In the genomic region with DNA sequence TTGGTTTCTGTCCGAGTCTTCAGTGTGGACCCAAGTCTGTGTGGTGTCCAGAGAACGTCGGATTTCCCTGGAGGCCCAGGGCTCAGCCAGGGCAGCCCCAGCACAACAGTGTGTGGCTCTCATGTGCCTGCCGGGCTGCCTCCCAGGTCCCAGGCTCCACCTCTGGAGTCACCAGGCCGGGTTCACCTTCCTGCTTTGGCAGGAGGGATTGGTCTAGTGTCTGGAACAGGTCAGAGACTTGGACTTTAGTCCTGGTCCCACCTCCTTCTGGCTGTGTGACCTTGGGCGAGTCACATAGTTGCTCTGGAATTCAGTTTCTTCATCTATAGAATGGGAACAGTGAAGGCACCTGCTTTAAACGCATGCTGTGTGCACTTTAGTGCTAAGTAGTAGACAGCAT, we compare ENCODE assay signal across 1 cellular context.
TF ChIP-seq lines count a peak whose summit lies in the region.

No MANE protein-coding gene starts in this region.

TF ChIP-seq in HepG2, 621 proteins besides CTCF, POLR2A, EP300 and RAD21 (continues in another document):
- TF ChIP-seq TAF15 (IDR thresholded peaks at IDR 0.05; ENCODE audit: low read depth, low read length, poor library complexity, severe bottlenecking) (no peak), ESRRA (CRISPR knock-in tag; IDR thresholded peaks at IDR 0.05; ENCODE audit: low read depth) (peak; percentile 60; the same call in 1 of the 2 replicates), ZNF350 (CRISPR knock-in tag; IDR thresholded peaks at IDR 0.05; ENCODE audit: borderline replicate concordance, low read depth) (no peak), SIX1 (CRISPR knock-in tag; IDR thresholded peaks at IDR 0.05; ENCODE audit: borderline replicate concordance) (no peak), ZNF317 (CRISPR knock-in tag; IDR thresholded peaks at IDR 0.05) (no peak), RBFOX2 (IDR thresholded peaks at IDR 0.05; ENCODE audit: low read depth, low read length) (no peak), ZNF678 (CRISPR knock-in tag; IDR thresholded peaks at IDR 0.05) (no peak), ZNF629 (CRISPR knock-in tag; conservative IDR thresholded peaks at IDR 0.05) (peak; percentile 90), RCOR2 (CRISPR knock-in tag; IDR thresholded peaks at IDR 0.05) (0 out of 2 replicates have a peak, but pooled peaks have one; percentile 65), FOXJ3 (CRISPR knock-in tag; IDR thresholded peaks at IDR 0.05; ENCODE audit: borderline replicate concordance) (no peak), ZNF839 (CRISPR knock-in tag; IDR thresholded peaks at IDR 0.05; ENCODE audit: borderline replicate concordance) (no peak), ZNF615 (CRISPR knock-in tag; IDR thresholded peaks at IDR 0.05; ENCODE audit: borderline replicate concordance) (no peak), PAX8 (CRISPR knock-in tag; IDR thresholded peaks at IDR 0.05; ENCODE audit: borderline replicate concordance) (no peak), ZMYM3 (CRISPR knock-in tag; IDR thresholded peaks at IDR 0.05) (peak; percentile 60; the same call in 1 of the 2 replicates), TRIM24 (CRISPR knock-in tag; IDR thresholded peaks at IDR 0.05) (no peak), NONO (IDR thresholded peaks at IDR 0.05) (no peak), NONO (CRISPR knock-in tag; conservative IDR thresholded peaks at IDR 0.05) (no peak), TEAD3 (CRISPR knock-in tag; optimal IDR thresholded peaks at IDR 0.05; ENCODE audit: borderline replicate concordance) (no peak), HDAC1 (CRISPR knock-in tag; IDR thresholded peaks at IDR 0.05) (0 out of 2 replicates have a peak, but pooled peaks have one; percentile 15), DR1 (CRISPR knock-in tag; IDR thresholded peaks at IDR 0.05) (no peak), HNRNPK (IDR thresholded peaks at IDR 0.05; ENCODE audit: low read depth, low read length, poor library complexity, severe bottlenecking) (no peak), PHF21A (CRISPR knock-in tag; IDR thresholded peaks at IDR 0.05) (no peak), SMC3 (IDR thresholded peaks at IDR 0.05; ENCODE audit: low read length) (no peak), MYC (CRISPR knock-in tag; IDR thresholded peaks at IDR 0.05; ENCODE audit: borderline replicate concordance) (no peak), GFI1 (CRISPR knock-in tag; IDR thresholded peaks at IDR 0.05; ENCODE audit: borderline replicate concordance) (no peak), ZNF672 (CRISPR knock-in tag; IDR thresholded peaks at IDR 0.05) (no peak), ZMYM2 (CRISPR knock-in tag; IDR thresholded peaks at IDR 0.05) (0 out of 2 replicates have a peak, but pooled peaks have one; percentile 18), DMAP1 (CRISPR knock-in tag; IDR thresholded peaks at IDR 0.05) (no peak)
- TF ChIP-seq, protein P1, sequence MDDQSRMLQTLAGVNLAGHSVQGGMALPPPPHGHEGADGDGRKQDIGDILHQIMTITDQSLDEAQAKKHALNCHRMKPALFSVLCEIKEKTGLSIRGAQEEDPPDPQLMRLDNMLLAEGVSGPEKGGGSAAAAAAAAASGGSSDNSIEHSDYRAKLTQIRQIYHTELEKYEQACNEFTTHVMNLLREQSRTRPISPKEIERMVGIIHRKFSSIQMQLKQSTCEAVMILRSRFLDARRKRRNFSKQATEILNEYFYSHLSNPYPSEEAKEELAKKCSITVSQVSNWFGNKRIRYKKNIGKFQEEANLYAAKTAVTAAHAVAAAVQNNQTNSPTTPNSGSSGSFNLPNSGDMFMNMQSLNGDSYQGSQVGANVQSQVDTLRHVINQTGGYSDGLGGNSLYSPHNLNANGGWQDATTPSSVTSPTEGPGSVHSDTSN (CRISPR knock-in tag; IDR thresholded peaks at IDR 0.05; ENCODE audit: borderline replicate concordance): no peak
- TF ChIP-seq, protein P2, sequence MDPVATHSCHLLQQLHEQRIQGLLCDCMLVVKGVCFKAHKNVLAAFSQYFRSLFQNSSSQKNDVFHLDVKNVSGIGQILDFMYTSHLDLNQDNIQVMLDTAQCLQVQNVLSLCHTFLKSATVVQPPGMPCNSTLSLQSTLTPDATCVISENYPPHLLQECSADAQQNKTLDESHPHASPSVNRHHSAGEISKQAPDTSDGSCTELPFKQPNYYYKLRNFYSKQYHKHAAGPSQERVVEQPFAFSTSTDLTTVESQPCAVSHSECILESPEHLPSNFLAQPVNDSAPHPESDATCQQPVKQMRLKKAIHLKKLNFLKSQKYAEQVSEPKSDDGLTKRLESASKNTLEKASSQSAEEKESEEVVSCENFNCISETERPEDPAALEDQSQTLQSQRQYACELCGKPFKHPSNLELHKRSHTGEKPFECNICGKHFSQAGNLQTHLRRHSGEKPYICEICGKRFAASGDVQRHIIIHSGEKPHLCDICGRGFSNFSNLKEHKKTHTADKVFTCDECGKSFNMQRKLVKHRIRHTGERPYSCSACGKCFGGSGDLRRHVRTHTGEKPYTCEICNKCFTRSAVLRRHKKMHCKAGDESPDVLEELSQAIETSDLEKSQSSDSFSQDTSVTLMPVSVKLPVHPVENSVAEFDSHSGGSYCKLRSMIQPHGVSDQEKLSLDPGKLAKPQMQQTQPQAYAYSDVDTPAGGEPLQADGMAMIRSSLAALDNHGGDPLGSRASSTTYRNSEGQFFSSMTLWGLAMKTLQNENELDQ (CRISPR knock-in tag; IDR thresholded peaks at IDR 0.05; ENCODE audit: borderline replicate concordance): no peak
- TF ChIP-seq, protein P3, sequence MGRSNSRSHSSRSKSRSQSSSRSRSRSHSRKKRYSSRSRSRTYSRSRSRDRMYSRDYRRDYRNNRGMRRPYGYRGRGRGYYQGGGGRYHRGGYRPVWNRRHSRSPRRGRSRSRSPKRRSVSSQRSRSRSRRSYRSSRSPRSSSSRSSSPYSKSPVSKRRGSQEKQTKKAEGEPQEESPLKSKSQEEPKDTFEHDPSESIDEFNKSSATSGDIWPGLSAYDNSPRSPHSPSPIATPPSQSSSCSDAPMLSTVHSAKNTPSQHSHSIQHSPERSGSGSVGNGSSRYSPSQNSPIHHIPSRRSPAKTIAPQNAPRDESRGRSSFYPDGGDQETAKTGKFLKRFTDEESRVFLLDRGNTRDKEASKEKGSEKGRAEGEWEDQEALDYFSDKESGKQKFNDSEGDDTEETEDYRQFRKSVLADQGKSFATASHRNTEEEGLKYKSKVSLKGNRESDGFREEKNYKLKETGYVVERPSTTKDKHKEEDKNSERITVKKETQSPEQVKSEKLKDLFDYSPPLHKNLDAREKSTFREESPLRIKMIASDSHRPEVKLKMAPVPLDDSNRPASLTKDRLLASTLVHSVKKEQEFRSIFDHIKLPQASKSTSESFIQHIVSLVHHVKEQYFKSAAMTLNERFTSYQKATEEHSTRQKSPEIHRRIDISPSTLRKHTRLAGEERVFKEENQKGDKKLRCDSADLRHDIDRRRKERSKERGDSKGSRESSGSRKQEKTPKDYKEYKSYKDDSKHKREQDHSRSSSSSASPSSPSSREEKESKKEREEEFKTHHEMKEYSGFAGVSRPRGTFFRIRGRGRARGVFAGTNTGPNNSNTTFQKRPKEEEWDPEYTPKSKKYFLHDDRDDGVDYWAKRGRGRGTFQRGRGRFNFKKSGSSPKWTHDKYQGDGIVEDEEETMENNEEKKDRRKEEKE (IDR thresholded peaks at IDR 0.05): no peak
- TF ChIP-seq, protein P4, sequence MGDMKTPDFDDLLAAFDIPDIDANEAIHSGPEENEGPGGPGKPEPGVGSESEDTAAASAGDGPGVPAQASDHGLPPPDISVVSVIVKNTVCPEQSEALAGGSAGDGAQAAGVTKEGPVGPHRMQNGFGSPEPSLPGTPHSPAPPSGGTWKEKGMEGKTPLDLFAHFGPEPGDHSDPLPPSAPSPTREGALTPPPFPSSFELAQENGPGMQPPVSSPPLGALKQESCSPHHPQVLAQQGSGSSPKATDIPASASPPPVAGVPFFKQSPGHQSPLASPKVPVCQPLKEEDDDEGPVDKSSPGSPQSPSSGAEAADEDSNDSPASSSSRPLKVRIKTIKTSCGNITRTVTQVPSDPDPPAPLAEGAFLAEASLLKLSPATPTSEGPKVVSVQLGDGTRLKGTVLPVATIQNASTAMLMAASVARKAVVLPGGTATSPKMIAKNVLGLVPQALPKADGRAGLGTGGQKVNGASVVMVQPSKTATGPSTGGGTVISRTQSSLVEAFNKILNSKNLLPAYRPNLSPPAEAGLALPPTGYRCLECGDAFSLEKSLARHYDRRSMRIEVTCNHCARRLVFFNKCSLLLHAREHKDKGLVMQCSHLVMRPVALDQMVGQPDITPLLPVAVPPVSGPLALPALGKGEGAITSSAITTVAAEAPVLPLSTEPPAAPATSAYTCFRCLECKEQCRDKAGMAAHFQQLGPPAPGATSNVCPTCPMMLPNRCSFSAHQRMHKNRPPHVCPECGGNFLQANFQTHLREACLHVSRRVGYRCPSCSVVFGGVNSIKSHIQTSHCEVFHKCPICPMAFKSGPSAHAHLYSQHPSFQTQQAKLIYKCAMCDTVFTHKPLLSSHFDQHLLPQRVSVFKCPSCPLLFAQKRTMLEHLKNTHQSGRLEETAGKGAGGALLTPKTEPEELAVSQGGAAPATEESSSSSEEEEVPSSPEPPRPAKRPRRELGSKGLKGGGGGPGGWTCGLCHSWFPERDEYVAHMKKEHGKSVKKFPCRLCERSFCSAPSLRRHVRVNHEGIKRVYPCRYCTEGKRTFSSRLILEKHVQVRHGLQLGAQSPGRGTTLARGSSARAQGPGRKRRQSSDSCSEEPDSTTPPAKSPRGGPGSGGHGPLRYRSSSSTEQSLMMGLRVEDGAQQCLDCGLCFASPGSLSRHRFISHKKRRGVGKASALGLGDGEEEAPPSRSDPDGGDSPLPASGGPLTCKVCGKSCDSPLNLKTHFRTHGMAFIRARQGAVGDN (CRISPR knock-in tag; IDR thresholded peaks at IDR 0.05): peak; percentile 30; the same call in 1 of the 2 replicates
- TF ChIP-seq, protein P5, sequence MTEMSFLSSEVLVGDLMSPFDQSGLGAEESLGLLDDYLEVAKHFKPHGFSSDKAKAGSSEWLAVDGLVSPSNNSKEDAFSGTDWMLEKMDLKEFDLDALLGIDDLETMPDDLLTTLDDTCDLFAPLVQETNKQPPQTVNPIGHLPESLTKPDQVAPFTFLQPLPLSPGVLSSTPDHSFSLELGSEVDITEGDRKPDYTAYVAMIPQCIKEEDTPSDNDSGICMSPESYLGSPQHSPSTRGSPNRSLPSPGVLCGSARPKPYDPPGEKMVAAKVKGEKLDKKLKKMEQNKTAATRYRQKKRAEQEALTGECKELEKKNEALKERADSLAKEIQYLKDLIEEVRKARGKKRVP (CRISPR knock-in tag; IDR thresholded peaks at IDR 0.05): no peak
- TF ChIP-seq, protein P6, sequence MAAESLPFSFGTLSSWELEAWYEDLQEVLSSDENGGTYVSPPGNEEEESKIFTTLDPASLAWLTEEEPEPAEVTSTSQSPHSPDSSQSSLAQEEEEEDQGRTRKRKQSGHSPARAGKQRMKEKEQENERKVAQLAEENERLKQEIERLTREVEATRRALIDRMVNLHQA (CRISPR knock-in tag; IDR thresholded peaks at IDR 0.05): no peak
- TF ChIP-seq, protein P7, sequence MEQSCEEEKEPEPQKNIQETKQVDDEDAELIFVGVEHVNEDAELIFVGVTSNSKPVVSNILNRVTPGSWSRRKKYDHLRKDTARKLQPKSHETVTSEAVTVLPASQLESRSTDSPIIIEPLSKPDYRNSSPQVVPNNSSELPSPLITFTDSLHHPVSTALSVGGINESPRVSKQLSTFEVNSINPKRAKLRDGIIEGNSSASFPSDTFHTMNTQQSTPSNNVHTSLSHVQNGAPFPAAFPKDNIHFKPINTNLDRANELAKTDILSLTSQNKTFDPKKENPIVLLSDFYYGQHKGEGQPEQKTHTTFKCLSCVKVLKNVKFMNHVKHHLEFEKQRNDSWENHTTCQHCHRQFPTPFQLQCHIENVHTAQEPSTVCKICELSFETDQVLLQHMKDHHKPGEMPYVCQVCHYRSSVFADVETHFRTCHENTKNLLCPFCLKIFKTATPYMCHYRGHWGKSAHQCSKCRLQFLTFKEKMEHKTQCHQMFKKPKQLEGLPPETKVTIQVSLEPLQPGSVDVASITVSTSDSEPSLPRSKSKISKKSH (CRISPR knock-in tag; IDR thresholded peaks at IDR 0.05; ENCODE audit: borderline replicate concordance): no peak
